In the genomic region with DNA sequence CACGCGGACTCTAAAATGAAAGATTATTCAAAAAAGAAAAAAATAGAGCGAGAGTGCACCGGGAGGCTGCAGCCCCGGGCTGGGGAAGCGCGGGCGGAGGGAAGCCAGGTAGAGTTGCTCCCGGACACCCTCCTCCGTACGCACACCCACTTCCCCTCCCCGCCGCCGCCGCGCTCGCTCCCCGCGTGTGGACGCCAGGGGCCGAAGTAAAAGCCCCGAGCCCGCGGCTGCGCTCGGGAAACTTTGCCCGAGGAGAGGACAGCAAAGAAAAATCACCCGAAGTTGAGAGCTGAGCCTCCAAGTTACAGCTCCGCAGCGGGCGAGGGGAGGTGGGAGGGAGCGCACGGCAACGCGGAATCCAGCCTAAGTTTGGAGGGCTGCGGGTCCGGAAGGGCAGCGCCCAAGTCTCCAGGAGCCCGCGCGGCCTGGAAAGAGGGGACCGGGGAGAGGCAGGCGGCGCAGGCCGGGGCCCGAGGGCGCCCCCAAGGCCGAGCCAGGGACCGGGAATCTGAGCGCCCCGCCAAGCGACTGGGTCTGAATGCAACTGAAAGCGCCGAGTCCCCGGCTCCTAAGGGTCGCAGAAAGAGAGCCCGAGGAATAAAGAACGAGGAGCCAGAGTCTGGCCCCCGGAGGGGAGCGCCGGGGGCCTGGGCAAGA, we compare ENCODE assay signal across 9 cellular contexts. TPM values are rescaled to one million over a fixed set of nuclear protein-coding genes. Genes with fewer than 3 reads are reported as not detected.
DNase-seq lines count a peak whose midpoint lies in the region; ATAC-seq, FAIRE-seq and TF ChIP-seq lines count a peak whose summit lies in the region.
"Had no signal": no experiment of that assay in that cellular context is flagged by ENCODE, and none has a peak within 500 bp of the region (broad histone marks: within the 10 kb centered on the region; RNA-seq: fewer than 3 reads in every experiment).

No MANE protein-coding gene starts in this region.

- FAIRE-seq in bronchial epithelial cell (lab: Jason Lieb, UNC) (no peak), HepG2 (lab: Jason Lieb, UNC) (no peak)

- CTCF ChIA-PET in CD8-positive, alpha-beta memory T cell (lab: Charles Lee) = no interaction called here
- CTCF ChIA-PET in HepG2 (lab: Yijun Ruan, JAX; ENCODE audit: low intra/inter-chr PET ratio, low total read pairs) = interaction anchor here (0.7 kb wide), 1 partner anchor 28 kb away, joined by 3 read pairs; no protein-coding TSS in a partner anchor

- H3K36me3 ChIP-seq in CD8-positive, alpha-beta memory T cell (ENCODE audit: insufficient read depth, low read length) = no peaks in the 10 kb centered on the region
- H3K36me3 ChIP-seq in OCI-LY1 (ENCODE audit: insufficient read depth, low read length) (no peaks in the 10 kb centered on the region), bronchial epithelial cell (ENCODE audit: control insufficient read depth, insufficient read depth, low read length) (no peaks in the 10 kb centered on the region), HepG2 (replicated peaks in 1 of 2; ENCODE audit: control insufficient read depth in 1 of 2, insufficient read depth in 2 of 2, low read length in 2 of 2) (no peaks in the 10 kb centered on the region), suprapubic skin (no peaks in the 10 kb centered on the region)

- TF ChIP-seq POLR2A in HepG2 (IDR thresholded peaks at IDR 0.05; ENCODE audit: insufficient read depth in 1 of 2, low read depth in 2 of 2, low read length in 2 of 2) = no peak
- no peak for TF ChIP-seq POLR2A in suprapubic skin (IDR thresholded peaks at IDR 0.05)

- TF ChIP-seq CTCF in OCI-LY1 (IDR thresholded peaks at IDR 0.05; ENCODE audit: low read length) (no peak), bronchial epithelial cell (IDR thresholded peaks at IDR 0.05; ENCODE audit: insufficient read depth, low read length, severe bottlenecking) (no peak), HepG2 (CRISPR knock-in tag; IDR thresholded peaks at IDR 0.05) (no peak), suprapubic skin (IDR thresholded peaks at IDR 0.05) (no peak)

- ATAC-seq in GM21528 (IDR thresholded peaks at IDR 0.05; ENCODE audit: low FRiP score, unreplicated experiment) = peak; percentile 18
- peak; percentile 49 for ATAC-seq in HepG2

- H2AFZ ChIP-seq in OCI-LY1 (ENCODE audit: low read length) (no peak overlapping the region), HepG2 (ENCODE audit: low read length) (no peak overlapping the region)

- H3K27ac Mint-ChIP-seq in CD8-positive, alpha-beta memory T cell = peak overlapping the region in 1 of 8 donors; percentile 72

- WGBS in HepG2 (ENCODE audit: low lambda C conversion rate) = 1% methylated on average over 51 of the region's 61 CpGs
- under 1% methylated on average over 33 of the region's 61 CpGs for WGBS in suprapubic skin

- in situ Hi-C loops in HepG2 (cut with HindIII; ENCODE audit: extremely low pct_ligation_motif_present, low pct_unique_long_range_greater_than_20kb) = no loop called here

- H3K9me2 ChIP-seq in OCI-LY1 (ENCODE audit: low read depth, low read length) = no peaks in the 10 kb centered on the region

- peak in 1 of 5 donors; percentile 15 for DNase-seq in CD8-positive, alpha-beta memory T cell
- no peak for DNase-seq in bronchial epithelial cell (ENCODE audit: low read depth)
- DNase-seq in HepG2 (ENCODE audit: low spot score) = no peak
- DNase-seq in suprapubic skin (ENCODE audit: low spot score in 2 of 2) = no peak
- DNase-seq in OCI-M2 (lab: John Stamatoyannopoulos, UW; ENCODE audit: unreplicated experiment) = no peak
- DNase-seq in 8988T = no peak

- H4K20me1 ChIP-seq in OCI-LY1 (ENCODE audit: insufficient read depth, low read length) (no peaks in the 10 kb centered on the region), HepG2 (ENCODE audit: insufficient read depth, low read length) (peaks cover 4% of the 10 kb centered on the region; the same call in 1 of the 2 replicates)

- H3F3A ChIP-seq in OCI-LY1 (ENCODE audit: insufficient read depth, low read length) = no peaks in the 10 kb centered on the region; the same call in 1 of the 2 replicates

- peak overlapping the region; percentile 76 for H3K4me3 ChIP-seq in CD8-positive, alpha-beta memory T cell (ENCODE audit: low read length)
- peak overlapping the region; percentile 78 for H3K4me3 ChIP-seq in OCI-LY1 (ENCODE audit: low read depth, low read length, poor library complexity, severe bottlenecking)
- peak overlapping the region; percentile 88 for H3K4me3 ChIP-seq in bronchial epithelial cell (ENCODE audit: low read depth, low read length)
- H3K4me3 ChIP-seq in HepG2 (replicated peaks in 1 of 3; ENCODE audit: insufficient read depth in 1 of 3, low read depth in 2 of 3, low read length in 3 of 3) = peak overlapping the region; percentile 62 to 68 (median 64)
- peak overlapping the region; percentile 74 for H3K4me3 ChIP-seq in suprapubic skin

- H3K4me3 Mint-ChIP-seq in CD8-positive, alpha-beta memory T cell = peak overlapping the region; percentile 81 to 92 (median 88)

- H3K27me3 Mint-ChIP-seq in CD8-positive, alpha-beta memory T cell = peaks cover 41 to 69% of the 10 kb centered on the region in 2 donors

- intact Hi-C loops in HepG2 (cut with micrococcal nuclease; ENCODE audit: unreplicated experiment) = loop anchor here (5.0 kb wide), 2 partner anchors 97 to 117 kb away; no protein-coding TSS in a partner anchor

- peaks cover 0 to 4% (median 0%) of the 10 kb centered on the region in 5 donors for H3K9me3 Mint-ChIP-seq in CD8-positive, alpha-beta memory T cell

- BruUV-seq in HepG2 (replicated peaks; lab: Mats Ljungman, UMichigan) = no TSS peak

- no peak for TF ChIP-seq EP300 in HepG2 (IDR thresholded peaks at IDR 0.05; ENCODE audit: low read depth in 2 of 2, low read length in 2 of 2)
- TF ChIP-seq EP300 in HepG2 (CRISPR knock-in tag; IDR thresholded peaks at IDR 0.05; ENCODE audit: borderline replicate concordance) = no peak
- TF ChIP-seq EP300 in suprapubic skin (IDR thresholded peaks at IDR 0.05) = no peak

- H3K36me3 Mint-ChIP-seq in CD8-positive, alpha-beta memory T cell = peaks cover 0 to 2% (median 0%) of the 10 kb centered on the region in 3 donors

- H3K4me2 ChIP-seq in OCI-LY1 (ENCODE audit: low read length) = peak overlapping the region; percentile 96
- H3K4me2 ChIP-seq in HepG2 (ENCODE audit: low read depth, low read length) = peak overlapping the region; percentile 93

- H3K79me2 ChIP-seq in OCI-LY1 (ENCODE audit: insufficient read depth, low read length) = no peaks in the 10 kb centered on the region
- no peaks in the 10 kb centered on the region for H3K79me2 ChIP-seq in HepG2 (ENCODE audit: insufficient read depth, low read length)

- no peaks in the 10 kb centered on the region for H3K9me3 ChIP-seq in CD8-positive, alpha-beta memory T cell (ENCODE audit: low read length)
- H3K9me3 ChIP-seq in OCI-LY1 (ENCODE audit: low read length) (no peaks in the 10 kb centered on the region), HepG2 (ENCODE audit: low read length) (no peaks in the 10 kb centered on the region), suprapubic skin (no peaks in the 10 kb centered on the region)

- H3K27ac ChIP-seq in CD8-positive, alpha-beta memory T cell (ENCODE audit: low read depth, low read length) = no peak overlapping the region
- H3K27ac ChIP-seq in OCI-LY1 (ENCODE audit: low read depth, low read length, poor library complexity, severe bottlenecking) (no peak overlapping the region), HepG2 (ENCODE audit: extremely low read length, insufficient read depth, low read length) (no peak overlapping the region), suprapubic skin (peak overlapping the region; percentile 91)

- no peak for TF ChIP-seq RAD21 in HepG2 (CRISPR knock-in tag; IDR thresholded peaks at IDR 0.05)

- H3K9ac ChIP-seq in OCI-LY1 (ENCODE audit: low read length) = peak overlapping the region; percentile 43; the same call in 1 of the 2 replicates
- H3K9ac ChIP-seq in HepG2 (ENCODE audit: insufficient read depth, low read depth, low read length) = no peak overlapping the region

- H3K4me1 ChIP-seq in CD8-positive, alpha-beta memory T cell (ENCODE audit: insufficient read depth, low read length) = peaks cover 41% of the 10 kb centered on the region
- H3K4me1 ChIP-seq in OCI-LY1 (ENCODE audit: insufficient read depth, low read length, severe bottlenecking) = peaks cover 55% of the 10 kb centered on the region
- peaks cover 28% of the 10 kb centered on the region for H3K4me1 ChIP-seq in HepG2 (ENCODE audit: insufficient read depth, low read length)
- peaks cover 75% of the 10 kb centered on the region for H3K4me1 ChIP-seq in suprapubic skin

- H3K27me3 ChIP-seq in CD8-positive, alpha-beta memory T cell (ENCODE audit: insufficient read depth, low read length, poor library complexity, severe bottlenecking) = peaks cover 56% of the 10 kb centered on the region
- H3K27me3 ChIP-seq in OCI-LY1 (ENCODE audit: insufficient read depth, low read length) (no peaks in the 10 kb centered on the region), bronchial epithelial cell (ENCODE audit: control insufficient read depth, insufficient read depth, low read length) (peaks cover 3% of the 10 kb centered on the region), HepG2 (ENCODE audit: control insufficient read depth in 1 of 2, insufficient read depth in 2 of 2, low read length in 2 of 2) (peaks cover 26 to 79% of the 10 kb centered on the region in 2 experiments), suprapubic skin (peaks cover 69% of the 10 kb centered on the region)

- POLR2A ChIA-PET in CD8-positive, alpha-beta memory T cell (lab: Charles Lee) = no interaction called here
- POLR2A ChIA-PET in HepG2 (lab: Yijun Ruan, JAX) = no interaction called here

- peaks cover 43 to 70% (median 45%) of the 10 kb centered on the region in 3 donors for H3K4me1 Mint-ChIP-seq in CD8-positive, alpha-beta memory T cell

RNA-seq across cellular contexts. Expression of a gene that starts 0.7 kb away (rescaled TPM):
- total RNA-seq in CD8-positive, alpha-beta memory T cell = under 1 TPM; 0.07 to 0.15 TPM
- polyA plus RNA-seq in CD8-positive, alpha-beta memory T cell = not detected
- 1.8 and 3.6 TPM in 2 replicates for total RNA-seq in bronchial epithelial cell
- not detected in 2 replicates for total RNA-seq in HepG2 (2016; rRNA removed; fragmentation: Illumina TruSeq; extraction: Trizol)
- not detected in 2 replicates for total RNA-seq in HepG2 (2016; cell fraction: cytosol; rRNA removed; fragmentation: Illumina TruSeq; extraction: Trizol; ENCODE audit: low read depth)
- total RNA-seq in HepG2 (2016; cell fraction: insoluble cytoplasmic fraction; rRNA removed; fragmentation: Illumina TruSeq; extraction: Trizol) = not detected in 2 replicates
- not detected in 2 replicates for total RNA-seq in HepG2 (2016; cell fraction: membrane; rRNA removed; fragmentation: Illumina TruSeq; extraction: Trizol)
- not detected in 2 replicates for total RNA-seq in HepG2 (2016; cell fraction: nucleus; rRNA removed; fragmentation: Illumina TruSeq; extraction: Trizol)
- polyA plus RNA-seq in HepG2 (2011; rRNA removed) = not detected in 2 replicates
- polyA plus RNA-seq in HepG2 (2011; cell fraction: cytosol; rRNA removed) = not detected in 2 replicates
- polyA plus RNA-seq in HepG2 (2011; cell fraction: nucleus; rRNA removed) = 0.05 TPM in 1 of 2 replicates, not detected in the other
- not detected in 2 replicates for polyA plus RNA-seq in HepG2 (2012)
- not detected in 2 replicates for polyA plus RNA-seq in HepG2 (2016; cell fraction: cytosol; fragmentation: Illumina TruSeq; extraction: Trizol; ENCODE audit: low read depth)
- not detected in 2 replicates for polyA plus RNA-seq in HepG2 (2016; cell fraction: insoluble cytoplasmic fraction; fragmentation: Illumina TruSeq; extraction: Trizol; ENCODE audit: low read depth)
- not detected in 2 replicates for polyA plus RNA-seq in HepG2 (2016; cell fraction: membrane; fragmentation: Illumina TruSeq; extraction: Trizol; ENCODE audit: low read depth)
- polyA plus RNA-seq in HepG2 (2016; cell fraction: nucleus; fragmentation: Illumina TruSeq; extraction: Trizol; ENCODE audit: insufficient read depth, low read depth) = not detected in 2 replicates
- polyA minus RNA-seq in HepG2 (2011; rRNA and poly(A)+ RNA removed; ENCODE audit: low replicate concordance) = 0.07 TPM in 1 of 2 replicates, not detected in the other
- not detected in 2 replicates for polyA minus RNA-seq in HepG2 (2011; cell fraction: cytosol; rRNA and poly(A)+ RNA removed)
- not detected in 2 replicates for polyA minus RNA-seq in HepG2 (2011; cell fraction: nucleus; rRNA and poly(A)+ RNA removed)
- 100 to 1,000 TPM in 2 of 4 donors, 10 to 100 TPM in 2; 67.1 to 222 (median 113) TPM for total RNA-seq in suprapubic skin
- total RNA-seq: T-helper 1 cell treated with Interleukin-12 subunit alpha and Interleukin-12 subunit beta and Interleukin-4 antibody, amounts not matched to agents 30 ng/mL and 1 ng/mL, for 36 hours had no signal

Comparison
In these comparisons a context has a peak if more than half of its experiments do, and no peak if none do; other contexts are left out.
1. RNA of a gene that starts 0.7 kb away (total RNA-seq): 67.1 to 222 TPM in suprapubic skin; 1.8 to 3.6 TPM in bronchial epithelial cell, 0.07 to 0.15 TPM in CD8-positive, alpha-beta memory T cell and not detected in HepG2; every median in the first group is over 10 times any median in the second.
2. Peak in every context shown above with its lines, with median percentiles within 50 percentile points of each other: H3K4me3 ChIP-seq.